Comparison of ENCODE assay signal across 15 cellular contexts in genomic region chr9:134422301-134422700, GRCh38.
A peak's percentile ranks its signal among the peaks of the same experiment; 100 is the strongest.
DNase-seq lines count a peak whose midpoint lies in the region; ATAC-seq and TF ChIP-seq lines count a peak whose summit lies in the region.
"Had no signal": no experiment of that assay in that cellular context is flagged by ENCODE, and none has a peak within 500 bp of the region (broad histone marks: within the 10 kb centered on the region; RNA-seq: fewer than 3 reads in every experiment).

No MANE protein-coding gene starts in this region.

- no peaks in the 10 kb centered on the region for H3K27me3 ChIP-seq in HCT116 (ENCODE audit: insufficient read depth, low read length)
- no peaks in the 10 kb centered on the region for H3K27me3 ChIP-seq in left lung
- H3K27me3 ChIP-seq in stomach smooth muscle (ENCODE audit: control insufficient read depth in 1 of 2, insufficient read depth in 2 of 2, low read length in 2 of 2) = no peaks in the 10 kb centered on the region

- no peak for TF ChIP-seq RAD21 in HCT116 (IDR thresholded peaks at IDR 0.05; ENCODE audit: low read depth)

- H3K79me2 ChIP-seq in HCT116 (ENCODE audit: insufficient read depth, low read length) = no peaks in the 10 kb centered on the region

- H3K4me1 ChIP-seq in HCT116 (ENCODE audit: control insufficient read depth in 1 of 2, insufficient read depth in 2 of 2, low read length in 2 of 2) (no peaks in the 10 kb centered on the region), left lung (peaks cover 0 to 14% of the 10 kb centered on the region in 2 donors), stomach smooth muscle (ENCODE audit: control insufficient read depth, insufficient read depth, low read length) (peaks cover 48% of the 10 kb centered on the region)

- H3K9me3 ChIP-seq in HCT116 (ENCODE audit: control insufficient read depth in 1 of 2, insufficient read depth in 1 of 2, low read depth in 1 of 2, low read length in 2 of 2) (no peaks in the 10 kb centered on the region), left lung (no peaks in the 10 kb centered on the region), stomach smooth muscle (ENCODE audit: control insufficient read depth in 2 of 2, low read length in 2 of 2) (no peaks in the 10 kb centered on the region)
- H3K9me3 ChIP-seq: BLaER1 treated with 17β-estradiol and CSF1 and Interleukin-3, amounts not matched to agents 10 nM and 100 nM had no signal

- no peak for DNase-seq in HCT116 (ENCODE audit: low read depth, low spot score)
- no peak for DNase-seq in epithelial cell of prostate (ENCODE audit: low read depth, low spot score)
- DNase-seq in left lung = peak in 1 of 2 donors; percentile 81
- DNase-seq in DMS53 treated with DMSO at 0.1 percent for 48 hours (lab: John Stamatoyannopoulos, UW; ENCODE audit: unreplicated experiment) = no peak
- DNase-seq in NCI-H524 treated with DMSO at 0.1 percent for 48 hours (lab: John Stamatoyannopoulos, UW) = no peak
- DNase-seq: activated CD8-positive, alpha-beta memory T cell treated with anti-CD3 and anti-CD28 coated beads, Interleukin-2, amount 50 U/mL, for 48 hours; cortex of kidney; NCI-H2171; posterior cingulate gyrus; stimulated activated CD4-positive, alpha-beta T cell treated with anti-CD3 and anti-CD28 coated beads, Interleukin-2, amount 100 ng/mL, for 24 hours had no signal

- TF ChIP-seq POLR2A in HCT116 (IDR thresholded peaks at IDR 0.05; ENCODE audit: borderline replicate concordance, extremely low read depth, insufficient read depth, insufficient read length) = no peak

- no peak overlapping the region for H3K27ac ChIP-seq in HCT116 (ENCODE audit: low read depth, low read length)
- H3K27ac ChIP-seq in epithelial cell of prostate = peak overlapping the region; percentile 40
- H3K27ac ChIP-seq in left lung = no peak overlapping the region
- H3K27ac ChIP-seq in stomach smooth muscle (ENCODE audit: low read length) = peak overlapping the region; percentile 11
- H3K27ac ChIP-seq: BLaER1 treated with 17β-estradiol and CSF1 and Interleukin-3, amounts not matched to agents 10 nM and 100 nM had no signal

- intact Hi-C loops in HCT116 (cut with micrococcal nuclease) = no loop called here
- intact Hi-C loops in left lung (cut with DNase I) = no loop called here

- POLR2A ChIA-PET in HCT116 (lab: Charles Lee) = no interaction called here

- TF ChIP-seq CTCF in HCT116 (IDR thresholded peaks at IDR 0.05 in 2 of 3, conservative IDR thresholded peaks at IDR 0.05 in 1 of 3; ENCODE audit: borderline replicate concordance in 1 of 3, insufficient read depth in 1 of 3, low read depth in 2 of 3, low read length in 2 of 3) = no peak
- no peak for TF ChIP-seq CTCF in left lung (IDR thresholded peaks at IDR 0.05)

- H3K4me3 ChIP-seq in HCT116 (replicated peaks in 1 of 2; ENCODE audit: low read depth in 1 of 2, low read length in 2 of 2) (no peak overlapping the region), left lung (no peak overlapping the region), stomach smooth muscle (ENCODE audit: low read length in 2 of 2) (no peak overlapping the region)
- H3K4me3 ChIP-seq: BLaER1 treated with 17β-estradiol and CSF1 and Interleukin-3, amounts not matched to agents 10 nM and 100 nM had no signal

- no peaks in the 10 kb centered on the region for H3K9me2 ChIP-seq in HCT116 (ENCODE audit: insufficient read depth)

- peaks cover 0 to 2% of the 10 kb centered on the region in 2 experiments; a peak in 1 of 4 replicates for H3K36me3 ChIP-seq in HCT116 (ENCODE audit: control insufficient read depth in 1 of 2, insufficient read depth in 2 of 2, low read length in 2 of 2)
- H3K36me3 ChIP-seq in left lung = peaks cover 0 to 93% of the 10 kb centered on the region in 2 donors
- H3K36me3 ChIP-seq in stomach smooth muscle (ENCODE audit: control insufficient read depth in 2 of 2, insufficient read depth in 2 of 2, low read length in 2 of 2) = peaks cover 0 to 13% of the 10 kb centered on the region in 2 donors

- no peak overlapping the region for H3K4me2 ChIP-seq in HCT116 (ENCODE audit: low read length)

- no peaks in the 10 kb centered on the region for H4K20me1 ChIP-seq in HCT116 (ENCODE audit: insufficient read depth)

- CTCF ChIA-PET in HCT116 (lab: Charles Lee) = no interaction called here

- ATAC-seq in HCT116 (peak; percentile 66), left lung (peak; percentile 86), HG03039 (IDR thresholded peaks at IDR 0.05; ENCODE audit: unreplicated experiment) (no peak), HG02885 (IDR thresholded peaks at IDR 0.05; ENCODE audit: poor library complexity, unreplicated experiment) (no peak)
- ATAC-seq: activated CD4-positive, CD25-positive, alpha-beta regulatory T cell treated with anti-CD3 and anti-CD28 coated beads, Interleukin-2, amount 50 U/mL, for 24 hours had no signal

- no peak overlapping the region for H2AFZ ChIP-seq in HCT116 (ENCODE audit: low read depth, low read length, poor library complexity, severe bottlenecking)

- H3K9ac ChIP-seq in HCT116 (ENCODE audit: low read length) = no peak overlapping the region
- no peak overlapping the region for H3K9ac ChIP-seq in stomach smooth muscle (ENCODE audit: low read length in 2 of 2)
- H3K9ac ChIP-seq: BLaER1 treated with 17β-estradiol and CSF1 and Interleukin-3, amounts not matched to agents 10 nM and 100 nM had no signal

- no TSS peak for BruUV-seq in HCT116 (replicated peaks; lab: Mats Ljungman, UMichigan)

- RAD21 ChIA-PET in HCT116 (lab: Charles Lee; ENCODE audit: low non-redundant PET in 1 of 2, low total read pairs in 2 of 2, uncharacterized antibody in 2 of 2, unreplicated experiment in 2 of 2) = no interaction called here

TF ChIP-seq in HCT116, 20 proteins besides CTCF, POLR2A, EP300 and RAD21:
- TF ChIP-seq EZH2 (IDR thresholded peaks at IDR 0.05) = no peak
- no peak for TF ChIP-seq ATF3 (IDR thresholded peaks at IDR 0.05)
- no peak for TF ChIP-seq ZFX (IDR thresholded peaks at IDR 0.05)
- TF ChIP-seq YY1 (IDR thresholded peaks at IDR 0.05; ENCODE audit: extremely low read depth, insufficient replicate concordance, low read depth, low read length) = no peak
- no peak for TF ChIP-seq ZNF274 (IDR thresholded peaks at IDR 0.05; ENCODE audit: low read depth, low read length)
- no peak for TF ChIP-seq EZH2phosphoT487 (IDR thresholded peaks at IDR 0.05; ENCODE audit: borderline replicate concordance)
- no peak for TF ChIP-seq REST (IDR thresholded peaks at IDR 0.05; ENCODE audit: low read depth)

Comparison
In these comparisons a context has a peak if more than half of its experiments do, and no peak if none do; other contexts are left out.
1. ATAC-seq: peak in HCT116 (single experiment) and left lung (single experiment); none in HG03039 (single experiment) and HG02885 (single experiment).
2. H3K27ac ChIP-seq: peak in epithelial cell of prostate (single experiment) and stomach smooth muscle (single experiment); none in HCT116 (single experiment) and left lung (0 of 2).